ENCODE assay signal across 1 cellular context in genomic region chr14:54435500-54435981, GRCh38.
TF ChIP-seq lines count a peak whose summit lies in the region.

No MANE protein-coding gene starts in this region.

TF ChIP-seq in SK-N-SH, 30 proteins besides CTCF, POLR2A, EP300 and RAD21 (continued from another document):
- TF ChIP-seq FOSL2 (IDR thresholded peaks at IDR 0.05; ENCODE audit: borderline replicate concordance, low read depth) (peak; percentile 79), RCOR1 (IDR thresholded peaks at IDR 0.05; ENCODE audit: low read length) (no peak), FOXM1 (IDR thresholded peaks at IDR 0.05; ENCODE audit: low read depth) (no peak), GABPA (IDR thresholded peaks at IDR 0.05; ENCODE audit: low read depth) (no peak), RFX5 (IDR thresholded peaks at IDR 0.05; ENCODE audit: low read length) (no peak), TCF12 (IDR thresholded peaks at IDR 0.05) (peak; percentile 41; the same call in 1 of the 2 replicates), MAX (IDR thresholded peaks at IDR 0.05; ENCODE audit: low read depth) (no peak)
- TF ChIP-seq, protein P1, sequence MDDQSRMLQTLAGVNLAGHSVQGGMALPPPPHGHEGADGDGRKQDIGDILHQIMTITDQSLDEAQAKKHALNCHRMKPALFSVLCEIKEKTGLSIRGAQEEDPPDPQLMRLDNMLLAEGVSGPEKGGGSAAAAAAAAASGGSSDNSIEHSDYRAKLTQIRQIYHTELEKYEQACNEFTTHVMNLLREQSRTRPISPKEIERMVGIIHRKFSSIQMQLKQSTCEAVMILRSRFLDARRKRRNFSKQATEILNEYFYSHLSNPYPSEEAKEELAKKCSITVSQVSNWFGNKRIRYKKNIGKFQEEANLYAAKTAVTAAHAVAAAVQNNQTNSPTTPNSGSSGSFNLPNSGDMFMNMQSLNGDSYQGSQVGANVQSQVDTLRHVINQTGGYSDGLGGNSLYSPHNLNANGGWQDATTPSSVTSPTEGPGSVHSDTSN (IDR thresholded peaks at IDR 0.05) = peak; percentile 58
- TF ChIP-seq, protein P2, sequence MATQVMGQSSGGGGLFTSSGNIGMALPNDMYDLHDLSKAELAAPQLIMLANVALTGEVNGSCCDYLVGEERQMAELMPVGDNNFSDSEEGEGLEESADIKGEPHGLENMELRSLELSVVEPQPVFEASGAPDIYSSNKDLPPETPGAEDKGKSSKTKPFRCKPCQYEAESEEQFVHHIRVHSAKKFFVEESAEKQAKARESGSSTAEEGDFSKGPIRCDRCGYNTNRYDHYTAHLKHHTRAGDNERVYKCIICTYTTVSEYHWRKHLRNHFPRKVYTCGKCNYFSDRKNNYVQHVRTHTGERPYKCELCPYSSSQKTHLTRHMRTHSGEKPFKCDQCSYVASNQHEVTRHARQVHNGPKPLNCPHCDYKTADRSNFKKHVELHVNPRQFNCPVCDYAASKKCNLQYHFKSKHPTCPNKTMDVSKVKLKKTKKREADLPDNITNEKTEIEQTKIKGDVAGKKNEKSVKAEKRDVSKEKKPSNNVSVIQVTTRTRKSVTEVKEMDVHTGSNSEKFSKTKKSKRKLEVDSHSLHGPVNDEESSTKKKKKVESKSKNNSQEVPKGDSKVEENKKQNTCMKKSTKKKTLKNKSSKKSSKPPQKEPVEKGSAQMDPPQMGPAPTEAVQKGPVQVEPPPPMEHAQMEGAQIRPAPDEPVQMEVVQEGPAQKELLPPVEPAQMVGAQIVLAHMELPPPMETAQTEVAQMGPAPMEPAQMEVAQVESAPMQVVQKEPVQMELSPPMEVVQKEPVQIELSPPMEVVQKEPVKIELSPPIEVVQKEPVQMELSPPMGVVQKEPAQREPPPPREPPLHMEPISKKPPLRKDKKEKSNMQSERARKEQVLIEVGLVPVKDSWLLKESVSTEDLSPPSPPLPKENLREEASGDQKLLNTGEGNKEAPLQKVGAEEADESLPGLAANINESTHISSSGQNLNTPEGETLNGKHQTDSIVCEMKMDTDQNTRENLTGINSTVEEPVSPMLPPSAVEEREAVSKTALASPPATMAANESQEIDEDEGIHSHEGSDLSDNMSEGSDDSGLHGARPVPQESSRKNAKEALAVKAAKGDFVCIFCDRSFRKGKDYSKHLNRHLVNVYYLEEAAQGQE (IDR thresholded peaks at IDR 0.05; ENCODE audit: low read depth, low read length) = no peak
- TF ChIP-seq, protein P3, sequence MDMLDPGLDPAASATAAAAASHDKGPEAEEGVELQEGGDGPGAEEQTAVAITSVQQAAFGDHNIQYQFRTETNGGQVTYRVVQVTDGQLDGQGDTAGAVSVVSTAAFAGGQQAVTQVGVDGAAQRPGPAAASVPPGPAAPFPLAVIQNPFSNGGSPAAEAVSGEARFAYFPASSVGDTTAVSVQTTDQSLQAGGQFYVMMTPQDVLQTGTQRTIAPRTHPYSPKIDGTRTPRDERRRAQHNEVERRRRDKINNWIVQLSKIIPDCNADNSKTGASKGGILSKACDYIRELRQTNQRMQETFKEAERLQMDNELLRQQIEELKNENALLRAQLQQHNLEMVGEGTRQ (IDR thresholded peaks at IDR 0.05; ENCODE audit: borderline replicate concordance, low read depth, low read length) = no peak
